23 cellular contexts compared by ENCODE assay signal in the genomic region with DNA sequence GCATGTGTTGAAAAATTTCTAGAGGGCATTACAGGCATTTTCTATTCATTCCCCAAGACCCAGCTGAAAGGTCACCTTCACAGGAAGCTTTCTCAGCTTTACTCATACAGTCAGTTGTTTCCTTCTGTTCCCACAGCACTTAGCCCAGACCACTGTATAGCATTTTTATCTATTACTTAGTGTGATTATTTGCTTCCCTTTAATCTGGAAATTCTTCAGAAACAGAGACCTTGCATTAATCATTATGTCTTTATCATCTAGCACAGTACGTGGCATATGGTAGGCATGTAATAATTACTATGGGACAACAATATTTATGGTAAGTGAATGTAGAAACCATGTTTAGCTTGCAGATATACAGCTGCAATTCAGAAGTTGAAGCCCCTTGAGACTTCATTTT. TPM values are rescaled to one million over a fixed set of nuclear protein-coding genes. Genes with fewer than 3 reads are reported as not detected.
DNase-seq lines count a peak whose midpoint lies in the region; ATAC-seq and TF ChIP-seq lines count a peak whose summit lies in the region.
"Had no signal": no experiment of that assay in that cellular context is flagged by ENCODE, and none has a peak within 500 bp of the region (broad histone marks: within the 10 kb centered on the region; RNA-seq: fewer than 3 reads in every experiment).

No MANE protein-coding gene starts in this region.

- H3K9ac ChIP-seq in SK-N-SH (no peak overlapping the region), neural cell (ENCODE audit: low read length) (no peak overlapping the region)

- CTCF ChIA-PET in SK-N-SH (lab: Yijun Ruan, JAX): interaction anchor here (1.2 to 3.6 kb wide), 4 partner anchors 38 to 254 kb away, joined by 3 to 14 read pairs (median 6); partner anchors contain the start of gene CDK6

- H3K79me2 ChIP-seq in SK-N-SH (ENCODE audit: insufficient read depth) (no peaks in the 10 kb centered on the region), neural cell (replicated peaks; ENCODE audit: insufficient read depth, low read length) (no peaks in the 10 kb centered on the region)

- DNase-seq in SK-N-SH (no peak), RPMI7951 (ENCODE audit: low read depth) (peak; percentile 55), cardiac fibroblast (ENCODE audit: low read depth in 2 of 2) (peak; percentile 46), C1 segment of cervical spinal cord (lab: John Stamatoyannopoulos, UW) (no peak)
- DNase-seq in stimulated activated CD4-positive, alpha-beta T cell treated with anti-CD3 and anti-CD28 coated beads, Interleukin-4, amount 100 ng/mL, for 24 hours: no peak
- DNase-seq: activated CD4-positive, alpha-beta T cell treated with anti-CD3 and anti-CD28 coated beads for 1 hour; caudate nucleus; effector CD4-positive, alpha-beta T cell; esophagus squamous epithelium; glutamatergic neuron; left colon; midbrain; NCI-H2107; NCI-H524; small intestine; stimulated activated CD4-positive, alpha-beta T cell treated with anti-CD3 and anti-CD28 coated beads, Interleukin-4, amount 100 ng/mL, for 1 hour; substantia nigra had no signal

- TF ChIP-seq CTCF in SK-N-SH (IDR thresholded peaks at IDR 0.05) (no peak), cardiac fibroblast (IDR thresholded peaks at IDR 0.05; ENCODE audit: low read depth, low read length) (no peak), neural cell (IDR thresholded peaks at IDR 0.05; ENCODE audit: poor library complexity, severe bottlenecking) (no peak)

- no peaks in the 10 kb centered on the region for H3K27me3 ChIP-seq in SK-N-SH (ENCODE audit: insufficient read depth)
- H3K27me3 ChIP-seq in neural cell (ENCODE audit: insufficient read depth, low read depth, low read length): no peaks in the 10 kb centered on the region
- H3K27me3 ChIP-seq: esophagus squamous epithelium had no signal

- TF ChIP-seq EP300 in SK-N-SH (IDR thresholded peaks at IDR 0.05; ENCODE audit: borderline replicate concordance in 1 of 2, low read depth in 1 of 2, low read length in 1 of 2) (no peak), neural cell (conservative IDR thresholded peaks at IDR 0.05; ENCODE audit: poor library complexity, severe bottlenecking) (no peak)

- WGBS in SK-N-SH (ENCODE audit: low lambda C conversion rate): 75% methylated on average over 1 of the region's 1 CpG

- H3K4me2 ChIP-seq in SK-N-SH (no peak overlapping the region), neural cell (ENCODE audit: low read length) (no peak overlapping the region)

- POLR2A ChIA-PET in SK-N-SH (lab: Yijun Ruan, JAX): no interaction called here

- H4K20me1 ChIP-seq in SK-N-SH (ENCODE audit: insufficient read depth) (no peaks in the 10 kb centered on the region), neural cell (ENCODE audit: insufficient read depth) (no peaks in the 10 kb centered on the region)

- H2AFZ ChIP-seq in SK-N-SH (ENCODE audit: low read depth) (no peak overlapping the region), neural cell (ENCODE audit: low read depth, low read length) (no peak overlapping the region)

- H3F3A ChIP-seq in SK-N-SH (replicated peaks; ENCODE audit: insufficient read depth) (no peaks in the 10 kb centered on the region), neural cell (ENCODE audit: insufficient read depth, low read length, poor library complexity, severe bottlenecking) (no peaks in the 10 kb centered on the region)

- ATAC-seq in SK-N-SH treated with all-trans-retinoic acid at 6 μM for 48 hours (no peak), HG03175 (IDR thresholded peaks at IDR 0.05; ENCODE audit: unreplicated experiment) (no peak)
- ATAC-seq: left colon had no signal

- H3K9me2 ChIP-seq in SK-N-SH: no peaks in the 10 kb centered on the region
- no peaks in the 10 kb centered on the region for H3K9me2 ChIP-seq in neural cell (ENCODE audit: insufficient read depth, low read length)

- H3K36me3 ChIP-seq in SK-N-SH (replicated peaks in 1 of 2; ENCODE audit: control insufficient read depth in 1 of 2, insufficient read depth in 2 of 2, low read length in 1 of 2) (no peaks in the 10 kb centered on the region), neural cell (ENCODE audit: insufficient read depth, low read length) (no peaks in the 10 kb centered on the region)
- H3K36me3 ChIP-seq: esophagus squamous epithelium, HAP-1, prostate gland had no signal

- no peak overlapping the region for H3K4me3 ChIP-seq in SK-N-SH (ENCODE audit: low read depth in 2 of 2, low read length in 1 of 2)
- no peak overlapping the region for H3K4me3 ChIP-seq in cardiac fibroblast (replicated peaks in 1 of 2; ENCODE audit: low read depth in 2 of 2, low read length in 2 of 2)
- no peak overlapping the region for H3K4me3 ChIP-seq in neural cell (ENCODE audit: low read length)
- H3K4me3 ChIP-seq: esophagus squamous epithelium, HAP-1, prostate gland had no signal

- H3K4me1 ChIP-seq in SK-N-SH (ENCODE audit: control insufficient read depth in 1 of 2, insufficient read depth in 2 of 2, low read depth in 1 of 2, low read length in 1 of 2): peaks cover 0 to 5% of the 10 kb centered on the region in 2 experiments; a peak in 2 of 4 replicates
- H3K4me1 ChIP-seq: HAP-1, prostate gland had no signal

- TF ChIP-seq RAD21 in SK-N-SH (IDR thresholded peaks at IDR 0.05; ENCODE audit: low read length) (no peak), neural cell (conservative IDR thresholded peaks at IDR 0.05) (no peak)

- H3K9me3 ChIP-seq in SK-N-SH (no peaks in the 10 kb centered on the region), neural cell (ENCODE audit: low read length) (no peaks in the 10 kb centered on the region)
- H3K9me3 ChIP-seq: esophagus squamous epithelium, HAP-1, prostate gland had no signal

- H3K27ac ChIP-seq in SK-N-SH (ENCODE audit: low read depth in 2 of 2, low read length in 1 of 2) (peak overlapping the region in 1 of 2 experiments; percentile 14; a peak in 2 of 4 replicates), neural cell (ENCODE audit: low read length) (peak overlapping the region; percentile 38)
- H3K27ac ChIP-seq: 22Rv1, esophagus squamous epithelium, prostate gland had no signal

TF ChIP-seq in SK-N-SH treated with all-trans-retinoic acid at 6 μM for 48 hours, 23 proteins besides CTCF, POLR2A, EP300 and RAD21 (continues in another document):
- TF ChIP-seq ZNF8 (CRISPR knock-in tag; IDR thresholded peaks at IDR 0.05): no peak
- peak; percentile 64; the same call in 1 of the 2 replicates for TF ChIP-seq CSDC2 (CRISPR knock-in tag; IDR thresholded peaks at IDR 0.05)
- TF ChIP-seq BACH2 (CRISPR knock-in tag; IDR thresholded peaks at IDR 0.05; ENCODE audit: borderline replicate concordance): no peak
- TF ChIP-seq ZNF70 (CRISPR knock-in tag; IDR thresholded peaks at IDR 0.05): no peak
- TF ChIP-seq PPARA (CRISPR knock-in tag; IDR thresholded peaks at IDR 0.05; ENCODE audit: borderline replicate concordance): no peak
- 0 out of 2 replicates have a peak, but pooled peaks have one; percentile 64 for TF ChIP-seq ZFP3 (CRISPR knock-in tag; IDR thresholded peaks at IDR 0.05)
- peak; percentile 92 for TF ChIP-seq ISL1 (CRISPR knock-in tag; IDR thresholded peaks at IDR 0.05)
- 0 out of 2 replicates have a peak, but pooled peaks have one; percentile 56 for TF ChIP-seq GLIS3 (CRISPR knock-in tag; IDR thresholded peaks at IDR 0.05)

TF ChIP-seq in SK-N-SH, 30 proteins besides CTCF, POLR2A, EP300 and RAD21 (continues in another document):
- TF ChIP-seq CHD2 (IDR thresholded peaks at IDR 0.05; ENCODE audit: low read length, partially characterized antibody) (no peak), FOSL2 (IDR thresholded peaks at IDR 0.05; ENCODE audit: borderline replicate concordance, low read depth) (no peak), MAX (IDR thresholded peaks at IDR 0.05; ENCODE audit: low read depth) (no peak), GATA2 (CRISPR knock-in tag; IDR thresholded peaks at IDR 0.05) (no peak)

TF ChIP-seq in neural cell, 6 proteins besides CTCF, POLR2A, EP300 and RAD21:
- TF ChIP-seq TAF1 (IDR thresholded peaks at IDR 0.05; ENCODE audit: low read depth) (no peak), POLR2AphosphoS5 (IDR thresholded peaks at IDR 0.05) (no peak), SMC3 (conservative IDR thresholded peaks at IDR 0.05; ENCODE audit: poor library complexity) (no peak), EZH2 (IDR thresholded peaks at IDR 0.05; ENCODE audit: borderline replicate concordance, insufficient read depth, low read length, poor library complexity, severe bottlenecking) (no peak), MXI1 (conservative IDR thresholded peaks at IDR 0.05; ENCODE audit: poor library complexity, severe bottlenecking) (no peak)
- TF ChIP-seq, protein P1, sequence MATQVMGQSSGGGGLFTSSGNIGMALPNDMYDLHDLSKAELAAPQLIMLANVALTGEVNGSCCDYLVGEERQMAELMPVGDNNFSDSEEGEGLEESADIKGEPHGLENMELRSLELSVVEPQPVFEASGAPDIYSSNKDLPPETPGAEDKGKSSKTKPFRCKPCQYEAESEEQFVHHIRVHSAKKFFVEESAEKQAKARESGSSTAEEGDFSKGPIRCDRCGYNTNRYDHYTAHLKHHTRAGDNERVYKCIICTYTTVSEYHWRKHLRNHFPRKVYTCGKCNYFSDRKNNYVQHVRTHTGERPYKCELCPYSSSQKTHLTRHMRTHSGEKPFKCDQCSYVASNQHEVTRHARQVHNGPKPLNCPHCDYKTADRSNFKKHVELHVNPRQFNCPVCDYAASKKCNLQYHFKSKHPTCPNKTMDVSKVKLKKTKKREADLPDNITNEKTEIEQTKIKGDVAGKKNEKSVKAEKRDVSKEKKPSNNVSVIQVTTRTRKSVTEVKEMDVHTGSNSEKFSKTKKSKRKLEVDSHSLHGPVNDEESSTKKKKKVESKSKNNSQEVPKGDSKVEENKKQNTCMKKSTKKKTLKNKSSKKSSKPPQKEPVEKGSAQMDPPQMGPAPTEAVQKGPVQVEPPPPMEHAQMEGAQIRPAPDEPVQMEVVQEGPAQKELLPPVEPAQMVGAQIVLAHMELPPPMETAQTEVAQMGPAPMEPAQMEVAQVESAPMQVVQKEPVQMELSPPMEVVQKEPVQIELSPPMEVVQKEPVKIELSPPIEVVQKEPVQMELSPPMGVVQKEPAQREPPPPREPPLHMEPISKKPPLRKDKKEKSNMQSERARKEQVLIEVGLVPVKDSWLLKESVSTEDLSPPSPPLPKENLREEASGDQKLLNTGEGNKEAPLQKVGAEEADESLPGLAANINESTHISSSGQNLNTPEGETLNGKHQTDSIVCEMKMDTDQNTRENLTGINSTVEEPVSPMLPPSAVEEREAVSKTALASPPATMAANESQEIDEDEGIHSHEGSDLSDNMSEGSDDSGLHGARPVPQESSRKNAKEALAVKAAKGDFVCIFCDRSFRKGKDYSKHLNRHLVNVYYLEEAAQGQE (IDR thresholded peaks at IDR 0.05; ENCODE audit: borderline replicate concordance): no peak

RNA-seq across cellular contexts. Expression of gene CDK6, which starts 38.2 kb away (rescaled TPM):
- polyA plus RNA-seq in SK-N-SH (2012; rRNA removed) (30.3 and 33.2 TPM in 2 replicates), neural cell (4.1 and 4.2 TPM in 2 replicates)
- polyA plus RNA-seq in SK-N-SH (2012; cell fraction: cytosol; rRNA removed): 29.6 and 31.5 TPM in 2 replicates
- 53.3 and 69.9 TPM in 2 replicates for polyA plus RNA-seq in SK-N-SH (2012; cell fraction: nucleus; rRNA removed)
- total RNA-seq in RPMI7951 (2014; rRNA removed; shearing (Covaris generic)): 41.6 and 45.1 TPM in 2 replicates
- 14.1 and 18.4 TPM in 2 replicates for polyA minus RNA-seq in neural cell

Comparison
In these comparisons a context has a peak if more than half of its experiments do, and no peak if none do; other contexts are left out.
1. DNase-seq: peak in RPMI7951 (single experiment) and cardiac fibroblast (2 of 2); none in SK-N-SH (single experiment), stimulated activated CD4-positive, alpha-beta T cell treated with anti-CD3 and anti-CD28 coated beads, Interleukin-4, amount 100 ng/mL, for 24 hours (single experiment) and C1 segment of cervical spinal cord (0 of 14).